ENCODE assay signal across 9 cellular contexts in genomic region chrX:13005671-13006473, GRCh38. TPM values are rescaled to one million over a fixed set of nuclear protein-coding genes. Genes with fewer than 3 reads are reported as not detected.
DNase-seq lines count a peak whose midpoint lies in the region; ATAC-seq and TF ChIP-seq lines count a peak whose summit lies in the region.
"Had no signal": no experiment of that assay in that cellular context is flagged by ENCODE, and none has a peak within 500 bp of the region (broad histone marks: within the 10 kb centered on the region; RNA-seq: fewer than 3 reads in every experiment).

No MANE protein-coding gene starts in this region.

- peak overlapping the region in 1 of 4 donors; percentile 5 for H3K4me3 ChIP-seq in tibial nerve

- TF ChIP-seq EP300 in tibial nerve (IDR thresholded peaks at IDR 0.05) = no peak

- peaks cover 0 to 41% (median 5%) of the 10 kb centered on the region in 4 donors for H3K4me1 ChIP-seq in tibial nerve

- DNase-seq in EH (ENCODE audit: low read depth) = peak; percentile 15
- DNase-seq in astrocyte of the hippocampus (ENCODE audit: low read depth, low spot score) = peak; percentile 57
- no peak for DNase-seq in tibial nerve (ENCODE audit: low spot score in 2 of 2)
- DNase-seq in kidney glomerular epithelial cell (lab: John Stamatoyannopoulos, UW) = no peak
- no peak for DNase-seq in erythroblast (lab: John Stamatoyannopoulos, UW)
- DNase-seq in NCI-H345 treated with DMSO at 0.1 percent for 48 hours (lab: John Stamatoyannopoulos, UW; ENCODE audit: unreplicated experiment) = no peak

- ATAC-seq in GM19468 (IDR thresholded peaks at IDR 0.05; ENCODE audit: extremely low read depth, unreplicated experiment) (peak; percentile 60), HG03575 (IDR thresholded peaks at IDR 0.05; ENCODE audit: extremely low read depth, insufficient number of reproducible peaks, low FRiP score, unreplicated experiment) (peak; percentile 33)

- no peak for TF ChIP-seq POLR2A in tibial nerve (IDR thresholded peaks at IDR 0.05)
- no peak for TF ChIP-seq POLR2A in erythroblast (IDR thresholded peaks at IDR 0.05; ENCODE audit: low read length)

- H3K36me3 ChIP-seq in tibial nerve = no peaks in the 10 kb centered on the region

- no peaks in the 10 kb centered on the region for H3K27me3 ChIP-seq in tibial nerve

- peak overlapping the region in 3 of 4 donors; percentile 20 to 40 (median 34) for H3K27ac ChIP-seq in tibial nerve

- H3K9me3 ChIP-seq in tibial nerve = no peaks in the 10 kb centered on the region

- whole genome bisulfite sequencing in tibial nerve, 2 donors = 21 to 35% methylated on average over 9 of the region's 9 CpGs

- no peak for TF ChIP-seq CTCF in tibial nerve (IDR thresholded peaks at IDR 0.05)

RNA-seq across cellular contexts. Expression of gene TMSB4X, which starts 31.0 kb away (rescaled TPM):
- 1,000 to 10,000 TPM; 3,029 to 4,490 (median 3,421) TPM for total RNA-seq in tibial nerve

RNA-seq across cellular contexts. Expression of gene FAM9C, which starts 38.5 kb away (rescaled TPM):
- total RNA-seq in tibial nerve = not detected
- total RNA-seq: bronchial epithelial cell had no signal

Comparison
In these comparisons a context has a peak if more than half of its experiments do, and no peak if none do; other contexts are left out.
1. DNase-seq: peak in EH (single experiment) and astrocyte of the hippocampus (single experiment); none in tibial nerve (0 of 2), kidney glomerular epithelial cell (single experiment), erythroblast (0 of 2) and NCI-H345 treated with DMSO at 0.1 percent for 48 hours (single experiment).